In the genomic region with DNA sequence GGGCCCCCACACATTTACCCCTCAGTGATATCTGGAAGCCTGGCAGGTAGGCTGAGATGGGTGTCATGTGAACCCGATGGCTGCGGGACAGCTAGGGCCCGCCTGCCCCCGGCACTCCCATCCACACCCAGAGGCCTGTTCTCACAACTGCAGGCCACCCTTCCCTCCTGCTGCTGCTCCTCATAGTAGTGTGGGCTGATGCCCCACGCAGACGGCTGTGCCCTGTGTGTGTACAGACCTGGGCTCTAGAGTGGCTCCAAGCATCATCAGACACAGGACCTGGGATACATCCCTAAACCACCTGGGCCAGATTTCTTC, we compare ENCODE assay signal across 2 cellular contexts.
TF ChIP-seq lines count a peak whose summit lies in the region.

No MANE protein-coding gene starts in this region.

TF ChIP-seq in SK-N-SH, 30 proteins besides CTCF, POLR2A, EP300 and RAD21 (continued from another document):
- TF ChIP-seq ELF1 (IDR thresholded peaks at IDR 0.05): no peak

TF ChIP-seq in SK-N-SH treated with all-trans-retinoic acid at 6 μM for 48 hours, 23 proteins besides CTCF, POLR2A, EP300 and RAD21 (continued from another document):
- TF ChIP-seq, protein P1, sequence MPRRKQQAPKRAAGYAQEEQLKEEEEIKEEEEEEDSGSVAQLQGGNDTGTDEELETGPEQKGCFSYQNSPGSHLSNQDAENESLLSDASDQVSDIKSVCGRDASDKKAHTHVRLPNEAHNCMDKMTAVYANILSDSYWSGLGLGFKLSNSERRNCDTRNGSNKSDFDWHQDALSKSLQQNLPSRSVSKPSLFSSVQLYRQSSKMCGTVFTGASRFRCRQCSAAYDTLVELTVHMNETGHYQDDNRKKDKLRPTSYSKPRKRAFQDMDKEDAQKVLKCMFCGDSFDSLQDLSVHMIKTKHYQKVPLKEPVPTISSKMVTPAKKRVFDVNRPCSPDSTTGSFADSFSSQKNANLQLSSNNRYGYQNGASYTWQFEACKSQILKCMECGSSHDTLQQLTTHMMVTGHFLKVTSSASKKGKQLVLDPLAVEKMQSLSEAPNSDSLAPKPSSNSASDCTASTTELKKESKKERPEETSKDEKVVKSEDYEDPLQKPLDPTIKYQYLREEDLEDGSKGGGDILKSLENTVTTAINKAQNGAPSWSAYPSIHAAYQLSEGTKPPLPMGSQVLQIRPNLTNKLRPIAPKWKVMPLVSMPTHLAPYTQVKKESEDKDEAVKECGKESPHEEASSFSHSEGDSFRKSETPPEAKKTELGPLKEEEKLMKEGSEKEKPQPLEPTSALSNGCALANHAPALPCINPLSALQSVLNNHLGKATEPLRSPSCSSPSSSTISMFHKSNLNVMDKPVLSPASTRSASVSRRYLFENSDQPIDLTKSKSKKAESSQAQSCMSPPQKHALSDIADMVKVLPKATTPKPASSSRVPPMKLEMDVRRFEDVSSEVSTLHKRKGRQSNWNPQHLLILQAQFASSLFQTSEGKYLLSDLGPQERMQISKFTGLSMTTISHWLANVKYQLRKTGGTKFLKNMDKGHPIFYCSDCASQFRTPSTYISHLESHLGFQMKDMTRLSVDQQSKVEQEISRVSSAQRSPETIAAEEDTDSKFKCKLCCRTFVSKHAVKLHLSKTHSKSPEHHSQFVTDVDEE (CRISPR knock-in tag; IDR thresholded peaks at IDR 0.05): no peak
- TF ChIP-seq TOX (CRISPR knock-in tag; IDR thresholded peaks at IDR 0.05; ENCODE audit: borderline replicate concordance): no peak
- no peak for TF ChIP-seq CSDC2 (CRISPR knock-in tag; IDR thresholded peaks at IDR 0.05)
- no peak for TF ChIP-seq CREB5 (CRISPR knock-in tag; IDR thresholded peaks at IDR 0.05; ENCODE audit: low read depth)
- TF ChIP-seq ZC3H10 (CRISPR knock-in tag; IDR thresholded peaks at IDR 0.05): no peak
- no peak for TF ChIP-seq ZFP3 (CRISPR knock-in tag; IDR thresholded peaks at IDR 0.05)
- TF ChIP-seq ZFP30 (CRISPR knock-in tag; IDR thresholded peaks at IDR 0.05): no peak
- TF ChIP-seq, protein P2, sequence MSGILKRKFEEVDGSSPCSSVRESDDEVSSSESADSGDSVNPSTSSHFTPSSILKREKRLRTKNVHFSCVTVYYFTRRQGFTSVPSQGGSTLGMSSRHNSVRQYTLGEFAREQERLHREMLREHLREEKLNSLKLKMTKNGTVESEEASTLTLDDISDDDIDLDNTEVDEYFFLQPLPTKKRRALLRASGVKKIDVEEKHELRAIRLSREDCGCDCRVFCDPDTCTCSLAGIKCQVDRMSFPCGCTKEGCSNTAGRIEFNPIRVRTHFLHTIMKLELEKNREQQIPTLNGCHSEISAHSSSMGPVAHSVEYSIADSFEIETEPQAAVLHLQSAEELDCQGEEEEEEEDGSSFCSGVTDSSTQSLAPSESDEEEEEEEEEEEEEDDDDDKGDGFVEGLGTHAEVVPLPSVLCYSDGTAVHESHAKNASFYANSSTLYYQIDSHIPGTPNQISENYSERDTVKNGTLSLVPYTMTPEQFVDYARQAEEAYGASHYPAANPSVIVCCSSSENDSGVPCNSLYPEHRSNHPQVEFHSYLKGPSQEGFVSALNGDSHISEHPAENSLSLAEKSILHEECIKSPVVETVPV (CRISPR knock-in tag; IDR thresholded peaks at IDR 0.05): no peak
- TF ChIP-seq ZNF70 (CRISPR knock-in tag; IDR thresholded peaks at IDR 0.05): no peak
- TF ChIP-seq POU6F1 (CRISPR knock-in tag; IDR thresholded peaks at IDR 0.05; ENCODE audit: borderline replicate concordance, low read depth): no peak
- TF ChIP-seq ESRRG (CRISPR knock-in tag; IDR thresholded peaks at IDR 0.05): no peak
